8 cellular contexts compared by ENCODE assay signal in the genomic region with DNA sequence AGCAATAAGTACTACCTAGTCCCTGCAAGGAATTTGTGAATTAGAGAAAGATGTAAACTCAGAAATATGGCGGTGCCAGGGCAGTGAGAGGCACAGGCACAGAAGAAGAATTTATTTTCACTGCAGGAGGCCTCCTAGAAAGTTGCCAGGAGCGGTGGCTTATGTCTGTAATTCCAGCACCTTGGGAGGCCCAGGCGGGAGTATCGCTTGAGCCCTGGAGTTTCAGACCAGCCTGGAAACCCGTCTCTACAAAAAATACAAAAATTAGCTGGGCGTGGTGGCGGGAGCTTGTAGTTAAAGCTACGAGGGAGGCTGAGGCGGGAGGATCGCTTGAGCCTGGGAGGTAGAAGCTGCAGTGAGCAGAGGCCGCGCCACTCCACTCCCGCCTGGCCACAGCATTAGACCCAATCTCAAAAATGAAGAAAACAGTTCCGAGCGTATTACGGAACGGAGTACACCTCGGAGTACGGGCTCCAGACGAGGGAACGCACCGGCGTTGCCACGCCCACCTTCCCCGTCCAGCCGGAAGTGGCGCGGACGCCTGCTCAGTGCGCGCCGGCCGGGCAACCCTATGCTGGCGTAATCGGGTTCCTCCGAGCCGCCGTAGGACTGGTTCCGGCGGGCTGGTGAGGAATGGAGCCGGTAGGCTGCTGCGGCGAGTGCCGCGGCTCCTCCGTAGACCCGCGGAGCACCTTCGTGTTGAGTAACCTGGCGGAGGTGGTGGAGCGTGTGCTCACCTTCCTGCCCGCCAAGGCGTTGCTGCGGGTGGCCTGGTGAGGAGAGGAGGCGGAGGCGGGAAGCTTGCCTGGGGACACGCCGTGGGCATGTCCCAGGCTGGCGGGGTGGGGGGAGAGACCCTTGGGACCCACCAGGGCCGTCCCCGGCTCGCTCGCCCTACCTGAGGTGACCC. TPM values are rescaled to one million over a fixed set of nuclear protein-coding genes. Genes with fewer than 3 reads are reported as not detected.
DNase-seq lines count a peak whose midpoint lies in the region; ATAC-seq and TF ChIP-seq lines count a peak whose summit lies in the region.

A gene (plus strand): TSS at position 548 of the 910 bp plus-strand sequence. CDS start 86 bp downstream, at position 634.

- H3K27ac Mint-ChIP-seq in CD4-positive, alpha-beta T cell = peak within 1 kb of the TSS; percentile 77

- TF ChIP-seq CTCF in CD4-positive, alpha-beta T cell (IDR thresholded peaks at IDR 0.05) = no peak
- TF ChIP-seq CTCF in lung (IDR thresholded peaks at IDR 0.05; ENCODE audit: control extremely low read depth, extremely low read depth) = no peak

- H3K36me3 Mint-ChIP-seq in CD4-positive, alpha-beta T cell (ENCODE audit: low read depth) = peaks cover 27% of the 10 kb centered on the region

- peak within 1 kb of the TSS; percentile 76 for H3K27ac ChIP-seq in CD4-positive, alpha-beta T cell (ENCODE audit: low read depth, low read length)
- H3K27ac ChIP-seq in lung (ENCODE audit: low read depth in 1 of 2, low read length in 1 of 2) = peak within 1 kb of the TSS; percentile 63 to 82

- peaks cover 0 to 2% of the 10 kb centered on the region in 2 donors for H3K4me1 ChIP-seq in lung (ENCODE audit: control insufficient read depth in 2 of 2, insufficient read depth in 2 of 2, low read length in 2 of 2)

- H3K27me3 Mint-ChIP-seq in CD4-positive, alpha-beta T cell = no peaks in the 10 kb centered on the region

- no peaks in the 10 kb centered on the region for H3K9me3 Mint-ChIP-seq in CD4-positive, alpha-beta T cell

- 2 to 3% methylated on average over 59 to 63 of the region's 63 CpGs for WGBS in lung, 2 donors

- peaks cover 41% of the 10 kb centered on the region for H3K4me1 Mint-ChIP-seq in CD4-positive, alpha-beta T cell (ENCODE audit: low read depth)

- CTCF ChIA-PET in CD4-positive, alpha-beta T cell (lab: Charles Lee) = interaction anchor here (1.2 kb wide), 1 partner anchor 10 kb away, joined by 3 read pairs; no protein-coding TSS in a partner anchor

- intact Hi-C loops in CD4-positive, alpha-beta T cell (cut with DNase I, micrococcal nuclease) = loop anchor here (2.0 to 5.0 kb wide), 3 partner anchors 41 to 166 kb away; no protein-coding TSS in a partner anchor

- H3K36me3 ChIP-seq in lung (ENCODE audit: control insufficient read depth in 2 of 2, insufficient read depth in 2 of 2, low read length in 2 of 2) = peaks cover 2% of the 10 kb centered on the region in 2 donors

- peak; percentile 87 for ATAC-seq in CD4-positive, alpha-beta T cell (ENCODE audit: poor library complexity)
- ATAC-seq in GM19438 (IDR thresholded peaks at IDR 0.05; ENCODE audit: low read depth, unreplicated experiment) (peak; percentile 96), HG03571 (IDR thresholded peaks at IDR 0.05; ENCODE audit: unreplicated experiment) (peak; percentile 81), lung (ENCODE audit: insufficient read depth, low FRiP score) (peak; percentile 97)

- POLR2A ChIA-PET in CD4-positive, alpha-beta T cell (lab: Charles Lee) = interaction anchor here (0.6 to 2.3 kb wide), 5 partner anchors 10 to 535 kb away, joined by 3 to 26 read pairs (median 3); a partner anchor contains a TSS

- peak within 1 kb of the TSS; percentile 86 for H3K4me3 ChIP-seq in lung

- H3K9me3 ChIP-seq in CD4-positive, alpha-beta T cell (ENCODE audit: control insufficient read depth, low read length) = no peaks in the 10 kb centered on the region
- H3K9me3 ChIP-seq in lung (ENCODE audit: control insufficient read depth in 2 of 2, insufficient read depth in 1 of 2, low read length in 1 of 2) = peaks cover 0 to 3% of the 10 kb centered on the region in 2 donors

- no peaks in the 10 kb centered on the region for H3K27me3 ChIP-seq in CD4-positive, alpha-beta T cell (ENCODE audit: control insufficient read depth, insufficient read depth, low read length)
- H3K27me3 ChIP-seq in lung (ENCODE audit: control insufficient read depth, insufficient read depth) = no peaks in the 10 kb centered on the region

- H3K4me3 Mint-ChIP-seq in CD4-positive, alpha-beta T cell = peak within 1 kb of the TSS; percentile 98

- peak; percentile 80 to 89 (median 86) for DNase-seq in CD4-positive, alpha-beta T cell
- peak; percentile 74 for DNase-seq in NCI-H82 treated with DMSO at 0.1 percent for 48 hours (lab: John Stamatoyannopoulos, UW; ENCODE audit: unreplicated experiment)
- DNase-seq in activated CD8-positive, alpha-beta memory T cell treated with anti-CD3 and anti-CD28 coated beads for 1 hour (ENCODE audit: extremely low read depth in 1 of 2, low read depth in 1 of 2) = peak; percentile 66 to 79
- DNase-seq in effector CD4-positive, alpha-beta T cell = peak; percentile 83
- DNase-seq in lung (ENCODE audit: low spot score) = peak; percentile 93
- DNase-seq in stimulated activated CD4-positive, alpha-beta T cell treated with anti-CD3 and anti-CD28 coated beads, TNF-alpha, amount 100 ng/mL, for 24 hours (ENCODE audit: low read depth in 3 of 3) = peak; percentile 82 to 92 (median 87)

RNA-seq across cellular contexts. Expression of the gene that starts here (rescaled TPM):
- 1 to 10 TPM; 5.4 to 7.4 TPM for total RNA-seq in CD4-positive, alpha-beta T cell
- total RNA-seq in lung = 10 to 100 TPM; 25.2 to 29.6 TPM
- polyA plus RNA-seq in lung = 10 to 100 TPM in 1 of 2 donors, 1 to 10 TPM in 1; 8.6 to 16.5 TPM

Comparison
In these comparisons a context has a peak if more than half of its experiments do, and no peak if none do; other contexts are left out.
1. Peak in every context shown above with its lines: DNase-seq, ATAC-seq, H3K4me3 ChIP-seq and H3K27ac ChIP-seq.